In the genomic region with DNA sequence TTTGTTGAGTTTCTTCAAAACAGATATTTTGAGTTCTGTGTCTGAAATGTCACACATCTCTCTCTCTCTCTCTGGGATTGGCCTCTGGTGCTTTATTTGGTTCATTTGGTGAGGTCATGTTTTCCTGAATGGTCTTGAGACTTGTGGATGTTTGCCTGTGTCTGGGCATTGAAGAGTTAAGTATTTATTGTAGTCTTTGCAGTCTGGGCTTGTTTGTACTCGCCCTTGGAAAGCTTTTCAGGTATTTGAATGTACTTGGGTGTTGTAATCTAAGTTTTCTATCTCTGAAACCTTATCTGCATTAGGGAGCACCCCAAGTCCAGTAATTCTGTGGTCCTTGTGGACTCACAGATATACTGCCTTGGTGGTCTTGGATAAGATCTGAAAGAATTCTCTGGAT, we compare ENCODE assay signal across 1 cellular context.
TF ChIP-seq lines count a peak whose summit lies in the region.

No MANE protein-coding gene starts in this region.

TF ChIP-seq in GM23338, 12 proteins besides CTCF, POLR2A, EP300 and RAD21 (continued from another document):
- TF ChIP-seq, protein P1, sequence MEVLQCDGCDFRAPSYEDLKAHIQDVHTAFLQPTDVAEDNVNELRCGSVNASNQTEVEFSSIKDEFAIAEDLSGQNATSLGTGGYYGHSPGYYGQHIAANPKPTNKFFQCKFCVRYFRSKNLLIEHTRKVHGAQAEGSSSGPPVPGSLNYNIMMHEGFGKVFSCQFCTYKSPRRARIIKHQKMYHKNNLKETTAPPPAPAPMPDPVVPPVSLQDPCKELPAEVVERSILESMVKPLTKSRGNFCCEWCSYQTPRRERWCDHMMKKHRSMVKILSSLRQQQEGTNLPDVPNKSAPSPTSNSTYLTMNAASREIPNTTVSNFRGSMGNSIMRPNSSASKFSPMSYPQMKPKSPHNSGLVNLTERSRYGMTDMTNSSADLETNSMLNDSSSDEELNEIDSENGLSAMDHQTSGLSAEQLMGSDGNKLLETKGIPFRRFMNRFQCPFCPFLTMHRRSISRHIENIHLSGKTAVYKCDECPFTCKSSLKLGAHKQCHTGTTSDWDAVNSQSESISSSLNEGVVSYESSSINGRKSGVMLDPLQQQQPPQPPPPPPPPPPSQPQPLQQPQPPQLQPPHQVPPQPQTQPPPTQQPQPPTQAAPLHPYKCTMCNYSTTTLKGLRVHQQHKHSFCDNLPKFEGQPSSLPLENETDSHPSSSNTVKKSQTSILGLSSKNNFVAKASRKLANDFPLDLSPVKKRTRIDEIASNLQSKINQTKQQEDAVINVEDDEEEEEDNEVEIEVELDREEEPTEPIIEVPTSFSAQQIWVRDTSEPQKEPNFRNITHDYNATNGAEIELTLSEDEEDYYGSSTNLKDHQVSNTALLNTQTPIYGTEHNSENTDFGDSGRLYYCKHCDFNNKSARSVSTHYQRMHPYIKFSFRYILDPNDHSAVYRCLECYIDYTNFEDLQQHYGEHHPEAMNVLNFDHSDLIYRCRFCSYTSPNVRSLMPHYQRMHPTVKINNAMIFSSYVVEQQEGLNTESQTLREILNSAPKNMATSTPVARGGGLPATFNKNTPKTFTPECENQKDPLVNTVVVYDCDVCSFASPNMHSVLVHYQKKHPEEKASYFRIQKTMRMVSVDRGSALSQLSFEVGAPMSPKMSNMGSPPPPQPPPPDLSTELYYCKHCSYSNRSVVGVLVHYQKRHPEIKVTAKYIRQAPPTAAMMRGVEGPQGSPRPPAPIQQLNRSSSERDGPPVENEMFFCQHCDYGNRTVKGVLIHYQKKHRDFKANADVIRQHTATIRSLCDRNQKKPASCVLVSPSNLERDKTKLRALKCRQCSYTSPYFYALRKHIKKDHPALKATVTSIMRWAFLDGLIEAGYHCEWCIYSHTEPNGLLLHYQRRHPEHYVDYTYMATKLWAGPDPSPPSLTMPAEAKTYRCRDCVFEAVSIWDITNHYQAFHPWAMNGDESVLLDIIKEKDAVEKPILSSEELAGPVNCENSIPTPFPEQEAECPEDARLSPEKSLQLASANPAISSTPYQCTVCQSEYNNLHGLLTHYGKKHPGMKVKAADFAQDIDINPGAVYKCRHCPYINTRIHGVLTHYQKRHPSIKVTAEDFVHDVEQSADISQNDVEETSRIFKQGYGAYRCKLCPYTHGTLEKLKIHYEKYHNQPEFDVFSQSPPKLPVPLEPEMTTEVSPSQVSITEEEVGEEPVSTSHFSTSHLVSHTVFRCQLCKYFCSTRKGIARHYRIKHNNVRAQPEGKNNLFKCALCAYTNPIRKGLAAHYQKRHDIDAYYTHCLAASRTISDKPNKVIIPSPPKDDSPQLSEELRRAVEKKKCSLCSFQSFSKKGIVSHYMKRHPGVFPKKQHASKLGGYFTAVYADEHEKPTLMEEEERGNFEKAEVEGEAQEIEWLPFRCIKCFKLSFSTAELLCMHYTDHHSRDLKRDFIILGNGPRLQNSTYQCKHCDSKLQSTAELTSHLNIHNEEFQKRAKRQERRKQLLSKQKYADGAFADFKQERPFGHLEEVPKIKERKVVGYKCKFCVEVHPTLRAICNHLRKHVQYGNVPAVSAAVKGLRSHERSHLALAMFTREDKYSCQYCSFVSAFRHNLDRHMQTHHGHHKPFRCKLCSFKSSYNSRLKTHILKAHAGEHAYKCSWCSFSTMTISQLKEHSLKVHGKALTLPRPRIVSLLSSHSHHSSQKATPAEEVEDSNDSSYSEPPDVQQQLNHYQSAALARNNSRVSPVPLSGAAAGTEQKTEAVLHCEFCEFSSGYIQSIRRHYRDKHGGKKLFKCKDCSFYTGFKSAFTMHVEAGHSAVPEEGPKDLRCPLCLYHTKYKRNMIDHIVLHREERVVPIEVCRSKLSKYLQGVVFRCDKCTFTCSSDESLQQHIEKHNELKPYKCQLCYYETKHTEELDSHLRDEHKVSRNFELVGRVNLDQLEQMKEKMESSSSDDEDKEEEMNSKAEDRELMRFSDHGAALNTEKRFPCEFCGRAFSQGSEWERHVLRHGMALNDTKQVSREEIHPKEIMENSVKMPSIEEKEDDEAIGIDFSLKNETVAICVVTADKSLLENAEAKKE (CRISPR knock-in tag; IDR thresholded peaks at IDR 0.05) = no peak
- no peak for TF ChIP-seq NANOG (IDR thresholded peaks at IDR 0.05; ENCODE audit: borderline replicate concordance)
- TF ChIP-seq STAT1 (IDR thresholded peaks at IDR 0.05; ENCODE audit: unreplicated experiment) = no peak
- TF ChIP-seq, protein P2, sequence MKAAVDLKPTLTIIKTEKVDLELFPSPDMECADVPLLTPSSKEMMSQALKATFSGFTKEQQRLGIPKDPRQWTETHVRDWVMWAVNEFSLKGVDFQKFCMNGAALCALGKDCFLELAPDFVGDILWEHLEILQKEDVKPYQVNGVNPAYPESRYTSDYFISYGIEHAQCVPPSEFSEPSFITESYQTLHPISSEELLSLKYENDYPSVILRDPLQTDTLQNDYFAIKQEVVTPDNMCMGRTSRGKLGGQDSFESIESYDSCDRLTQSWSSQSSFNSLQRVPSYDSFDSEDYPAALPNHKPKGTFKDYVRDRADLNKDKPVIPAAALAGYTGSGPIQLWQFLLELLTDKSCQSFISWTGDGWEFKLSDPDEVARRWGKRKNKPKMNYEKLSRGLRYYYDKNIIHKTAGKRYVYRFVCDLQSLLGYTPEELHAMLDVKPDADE (IDR thresholded peaks at IDR 0.05) = no peak
- TF ChIP-seq EZH2 (IDR thresholded peaks at IDR 0.05; ENCODE audit: low read depth, unreplicated experiment) = no peak
- TF ChIP-seq, protein P3, sequence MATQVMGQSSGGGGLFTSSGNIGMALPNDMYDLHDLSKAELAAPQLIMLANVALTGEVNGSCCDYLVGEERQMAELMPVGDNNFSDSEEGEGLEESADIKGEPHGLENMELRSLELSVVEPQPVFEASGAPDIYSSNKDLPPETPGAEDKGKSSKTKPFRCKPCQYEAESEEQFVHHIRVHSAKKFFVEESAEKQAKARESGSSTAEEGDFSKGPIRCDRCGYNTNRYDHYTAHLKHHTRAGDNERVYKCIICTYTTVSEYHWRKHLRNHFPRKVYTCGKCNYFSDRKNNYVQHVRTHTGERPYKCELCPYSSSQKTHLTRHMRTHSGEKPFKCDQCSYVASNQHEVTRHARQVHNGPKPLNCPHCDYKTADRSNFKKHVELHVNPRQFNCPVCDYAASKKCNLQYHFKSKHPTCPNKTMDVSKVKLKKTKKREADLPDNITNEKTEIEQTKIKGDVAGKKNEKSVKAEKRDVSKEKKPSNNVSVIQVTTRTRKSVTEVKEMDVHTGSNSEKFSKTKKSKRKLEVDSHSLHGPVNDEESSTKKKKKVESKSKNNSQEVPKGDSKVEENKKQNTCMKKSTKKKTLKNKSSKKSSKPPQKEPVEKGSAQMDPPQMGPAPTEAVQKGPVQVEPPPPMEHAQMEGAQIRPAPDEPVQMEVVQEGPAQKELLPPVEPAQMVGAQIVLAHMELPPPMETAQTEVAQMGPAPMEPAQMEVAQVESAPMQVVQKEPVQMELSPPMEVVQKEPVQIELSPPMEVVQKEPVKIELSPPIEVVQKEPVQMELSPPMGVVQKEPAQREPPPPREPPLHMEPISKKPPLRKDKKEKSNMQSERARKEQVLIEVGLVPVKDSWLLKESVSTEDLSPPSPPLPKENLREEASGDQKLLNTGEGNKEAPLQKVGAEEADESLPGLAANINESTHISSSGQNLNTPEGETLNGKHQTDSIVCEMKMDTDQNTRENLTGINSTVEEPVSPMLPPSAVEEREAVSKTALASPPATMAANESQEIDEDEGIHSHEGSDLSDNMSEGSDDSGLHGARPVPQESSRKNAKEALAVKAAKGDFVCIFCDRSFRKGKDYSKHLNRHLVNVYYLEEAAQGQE (IDR thresholded peaks at IDR 0.05; ENCODE audit: unreplicated experiment) = no peak
- no peak for TF ChIP-seq ZNF331 (CRISPR knock-in tag; IDR thresholded peaks at IDR 0.05; ENCODE audit: low read depth)
TF ChIP-seq in GM23338: peak in this region for 0.
